In the genomic region with DNA sequence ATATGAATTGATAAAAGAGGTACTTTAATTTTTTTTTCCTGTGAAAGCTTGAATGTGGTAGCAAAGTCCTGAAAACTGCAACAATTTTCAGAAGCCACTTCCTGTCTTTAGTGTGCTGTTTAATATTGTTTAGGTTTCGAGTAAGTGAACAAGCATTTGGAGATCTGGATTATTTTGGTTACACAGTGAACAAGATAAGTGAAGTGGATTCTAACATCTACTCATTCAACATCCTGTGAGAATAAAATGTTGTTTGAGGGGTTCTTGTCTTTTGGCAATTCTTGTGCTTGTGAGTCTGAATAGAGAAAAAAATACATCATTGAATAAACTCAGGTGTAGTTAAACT, we compare ENCODE assay signal across 20 cellular contexts.
DNase-seq lines count a peak whose midpoint lies in the region; ATAC-seq and TF ChIP-seq lines count a peak whose summit lies in the region.
"Had no signal": no experiment of that assay in that cellular context is flagged by ENCODE, and none has a peak within 500 bp of the region (broad histone marks: within the 10 kb centered on the region; RNA-seq: fewer than 3 reads in every experiment).

No MANE protein-coding gene starts in this region.

- in situ Hi-C loops in astrocyte of the spinal cord (cut with HindIII; ENCODE audit: low sequenced_read_pairs): no loop called here

- peak; percentile 59 for ATAC-seq in GM19438 (IDR thresholded peaks at IDR 0.05; ENCODE audit: low read depth, unreplicated experiment)
- peak; percentile 47 for ATAC-seq in HG03342 (IDR thresholded peaks at IDR 0.05; ENCODE audit: unreplicated experiment)
- ATAC-seq: CD8-positive, alpha-beta T cell; right lobe of liver had no signal

- DNase-seq in DMS53 treated with DMSO at 0.1 percent for 48 hours (lab: John Stamatoyannopoulos, UW; ENCODE audit: unreplicated experiment): peak; percentile 18
- peak; percentile 29 for DNase-seq in astrocyte of the spinal cord (ENCODE audit: low read depth, low spot score)
- no peak for DNase-seq in stimulated activated CD4-positive, alpha-beta T cell treated with anti-CD3 and anti-CD28 coated beads, Interleukin-15, amount 100 ng/mL, for 24 hours
- DNase-seq in HuH-7.5 (ENCODE audit: low spot score): no peak
- DNase-seq in stimulated activated CD4-positive, alpha-beta T cell treated with anti-CD3 and anti-CD28 coated beads, Interleukin-1b, Interleukin-23, amount 100 ng/mL, for 48 hours: no peak
- no peak for DNase-seq in activated CD4-positive, alpha-beta T cell treated with anti-CD3 and anti-CD28 coated beads, Interleukin-2, amount 50 U/mL, for 4 hours
- DNase-seq: activated CD4-positive, alpha-beta T cell treated with anti-CD3 and anti-CD28 coated beads for 4 hours; activated naive CD4-positive, alpha-beta T cell; CD8-positive, alpha-beta T cell; head of caudate nucleus; NCI-H1436 treated with DMSO at 0.1 percent for 48 hours; NCI-H2171 treated with DMSO at 0.1 percent for 48 hours; NCI-H82; Peyer's patch; right lobe of liver; transverse colon had no signal

- no peak for TF ChIP-seq CTCF in astrocyte of the spinal cord (IDR thresholded peaks at IDR 0.05; ENCODE audit: low read depth, low read length)

- no peak overlapping the region for H3K4me3 ChIP-seq in astrocyte of the spinal cord (ENCODE audit: low read depth, low read length)
- H3K4me3 ChIP-seq: GM23248, Peyer's patch, right lobe of liver, SK-N-MC, transverse colon had no signal

Comparison
In these comparisons a context has a peak if more than half of its experiments do, and no peak if none do; other contexts are left out.
1. DNase-seq: peak in DMS53 treated with DMSO at 0.1 percent for 48 hours (single experiment) and astrocyte of the spinal cord (single experiment); none in stimulated activated CD4-positive, alpha-beta T cell treated with anti-CD3 and anti-CD28 coated beads, Interleukin-15, amount 100 ng/mL, for 24 hours (single experiment), HuH-7.5 (single experiment), stimulated activated CD4-positive, alpha-beta T cell treated with anti-CD3 and anti-CD28 coated beads, Interleukin-1b, Interleukin-23, amount 100 ng/mL, for 48 hours (single experiment) and activated CD4-positive, alpha-beta T cell treated with anti-CD3 and anti-CD28 coated beads, Interleukin-2, amount 50 U/mL, for 4 hours (0 of 2).